In the genomic region with DNA sequence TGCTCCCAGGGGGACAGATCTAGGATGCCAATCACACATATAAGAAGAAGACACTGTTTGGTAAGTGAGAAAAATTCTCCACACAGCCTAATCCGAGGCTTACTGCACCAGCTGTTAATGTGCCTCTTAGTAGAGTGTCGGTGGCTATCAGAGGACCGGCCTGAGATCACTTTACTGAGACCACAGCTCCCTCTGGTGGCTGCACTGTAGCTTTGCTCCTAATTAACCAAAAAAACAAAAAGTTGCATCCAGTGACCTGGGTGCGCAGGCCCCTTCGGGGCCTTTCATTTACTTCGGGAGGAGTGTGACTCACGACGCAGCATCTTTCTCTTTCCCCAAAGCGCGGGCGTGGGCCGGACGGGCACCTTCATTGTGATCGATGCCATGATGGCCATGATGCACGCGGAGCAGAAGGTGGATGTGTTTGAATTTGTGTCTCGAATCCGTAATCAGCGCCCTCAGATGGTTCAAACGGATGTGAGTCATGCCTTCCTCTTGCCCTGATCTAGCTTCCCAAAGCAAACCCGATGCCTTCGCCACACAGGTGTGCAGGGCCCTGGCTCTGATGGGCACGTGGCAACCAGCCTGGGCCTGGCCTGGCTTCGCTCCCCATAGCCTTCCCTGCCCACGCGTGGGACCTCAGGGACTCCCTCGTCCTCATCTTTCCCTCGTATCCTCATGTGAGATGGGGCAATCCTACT, we compare ENCODE assay signal across 8 cellular contexts. TPM values are rescaled to one million over a fixed set of nuclear protein-coding genes. Genes with fewer than 3 reads are reported as not detected.
A peak's percentile ranks its signal among the peaks of the same experiment; 100 is the strongest.
DNase-seq lines count a peak whose midpoint lies in the region; ATAC-seq and TF ChIP-seq lines count a peak whose summit lies in the region.

No MANE protein-coding gene starts in this region.

- no peaks in the 10 kb centered on the region for H3K9me3 Mint-ChIP-seq in activated CD8-positive, alpha-beta T cell treated with anti-CD3 and anti-CD28 coated beads, Interleukin-2, amount 10 ng/mL, durations not matched to agents 7 days and 5 days (ENCODE audit: insufficient read depth)
- H3K9me3 Mint-ChIP-seq in effector memory CD8-positive, alpha-beta T cell = no peaks in the 10 kb centered on the region

- DNase-seq in AG09319 (ENCODE audit: extremely low read depth, low read depth) (peak; percentile 54), NCI-H82 (lab: John Stamatoyannopoulos, UW) (peak; percentile 95), midbrain (lab: John Stamatoyannopoulos, UW) (peak; percentile 75)
- peak; percentile 87 for DNase-seq in activated CD8-positive, alpha-beta T cell treated with anti-CD3 and anti-CD28 coated beads, Interleukin-2, amount 10 ng/mL, durations not matched to agents 7 days and 5 days
- peak; percentile 70 to 78 (median 75) for DNase-seq in effector memory CD8-positive, alpha-beta T cell
- DNase-seq in stimulated activated CD8-positive, alpha-beta memory T cell treated with anti-CD3 and anti-CD28 coated beads, Interleukin-4, amount 100 ng/mL, for 4 hours (ENCODE audit: low read depth in 2 of 2, low spot score in 1 of 2) = peak; percentile 47 to 67

- peaks cover 77% of the 10 kb centered on the region for H3K36me3 Mint-ChIP-seq in activated CD8-positive, alpha-beta T cell treated with anti-CD3 and anti-CD28 coated beads, Interleukin-2, amount 10 ng/mL, durations not matched to agents 7 days and 5 days (ENCODE audit: low read depth)
- H3K36me3 Mint-ChIP-seq in effector memory CD8-positive, alpha-beta T cell (ENCODE audit: insufficient read depth) = peaks cover 91% of the 10 kb centered on the region

- no peak overlapping the region for H3K4me3 Mint-ChIP-seq in activated CD8-positive, alpha-beta T cell treated with anti-CD3 and anti-CD28 coated beads, Interleukin-2, amount 10 ng/mL, durations not matched to agents 7 days and 5 days
- no peak overlapping the region for H3K4me3 Mint-ChIP-seq in effector memory CD8-positive, alpha-beta T cell

- POLR2A ChIA-PET in activated CD8-positive, alpha-beta T cell treated with anti-CD3 and anti-CD28 coated beads, Interleukin-2, amount 10 ng/mL, durations not matched to agents 7 days and 5 days (lab: Charles Lee) = interaction anchor here (0.7 to 1.6 kb wide), 5 partner anchors 22 to 161 kb away, joined by 3 to 9 read pairs (median 3); no protein-coding TSS in a partner anchor

- peak; percentile 44 for ATAC-seq in GM18868 (IDR thresholded peaks at IDR 0.05; ENCODE audit: unreplicated experiment)
- peak; percentile 36 for ATAC-seq in HG03460 (IDR thresholded peaks at IDR 0.05; ENCODE audit: unreplicated experiment)
- peak; percentile 43 for ATAC-seq in activated CD8-positive, alpha-beta T cell treated with anti-CD3 and anti-CD28 coated beads, Interleukin-2, amount 10 ng/mL, durations not matched to agents 7 days and 5 days
- peak; percentile 50 for ATAC-seq in effector memory CD8-positive, alpha-beta T cell (replicated peaks)

- H3K4me1 Mint-ChIP-seq in activated CD8-positive, alpha-beta T cell treated with anti-CD3 and anti-CD28 coated beads, Interleukin-2, amount 10 ng/mL, durations not matched to agents 7 days and 5 days (ENCODE audit: low read depth) = peaks cover 50% of the 10 kb centered on the region
- H3K4me1 Mint-ChIP-seq in effector memory CD8-positive, alpha-beta T cell (ENCODE audit: low read depth in 2 of 2) = peaks cover 46 to 54% of the 10 kb centered on the region in 2 donors

- CTCF ChIA-PET in activated CD8-positive, alpha-beta T cell treated with anti-CD3 and anti-CD28 coated beads, Interleukin-2, amount 10 ng/mL, durations not matched to agents 7 days and 5 days (lab: Charles Lee) = interaction anchor here (0.5 to 9.1 kb wide), 43 partner anchors 9 to 835 kb away, joined by 3 to 181 read pairs (median 4); a partner anchor contains a TSS

- no peaks in the 10 kb centered on the region for H3K27me3 Mint-ChIP-seq in activated CD8-positive, alpha-beta T cell treated with anti-CD3 and anti-CD28 coated beads, Interleukin-2, amount 10 ng/mL, durations not matched to agents 7 days and 5 days (ENCODE audit: low read depth)
- no peaks in the 10 kb centered on the region for H3K27me3 Mint-ChIP-seq in effector memory CD8-positive, alpha-beta T cell

- H3K27ac Mint-ChIP-seq in activated CD8-positive, alpha-beta T cell treated with anti-CD3 and anti-CD28 coated beads, Interleukin-2, amount 10 ng/mL, durations not matched to agents 7 days and 5 days = no peak overlapping the region
- H3K27ac Mint-ChIP-seq in effector memory CD8-positive, alpha-beta T cell = peak overlapping the region; percentile 46 to 75

- peak; percentile 81 for TF ChIP-seq CTCF in AG09319 (IDR thresholded peaks at IDR 0.05; ENCODE audit: low read depth, low read length)

RNA-seq across cellular contexts. Expression of a gene that starts 56.7 kb away (rescaled TPM):
- total RNA-seq in activated CD8-positive, alpha-beta T cell treated with anti-CD3 and anti-CD28 coated beads, Interleukin-2, amount 10 ng/mL, durations not matched to agents 7 days and 5 days = 100 to 1,000 TPM; 356 to 368 TPM

Comparison
In these comparisons a context has a peak if more than half of its experiments do, and no peak if none do; other contexts are left out.
1. Peak in every context shown above with its lines: DNase-seq and ATAC-seq.